In genomic region chr7:132942721-132943120, GRCh38 we compare ENCODE assay signal across 27 cellular contexts.
"Had no signal": no experiment of that assay in that cellular context is flagged by ENCODE, and none has a peak within 500 bp of the region (broad histone marks: within the 10 kb centered on the region; RNA-seq: fewer than 3 reads in every experiment).

No MANE protein-coding gene starts in this region.

- DNase-seq: activated CD4-positive, alpha-beta T cell treated with anti-CD3 and anti-CD28 coated beads for 48 hours; activated CD4-positive, alpha-beta T cell treated with anti-CD3 and anti-CD28 coated beads, Interleukin-2, amount 50 U/mL, for 4 hours; activated CD4-positive, CD25-positive, alpha-beta regulatory T cell treated with anti-CD3 and anti-CD28 coated beads, Interleukin-2, amount 50 U/mL, for 72 hours; activated CD8-positive, alpha-beta memory T cell treated with anti-CD3 and anti-CD28 coated beads, Interleukin-2, amount 50 U/mL, for 48 hours; activated CD8-positive, alpha-beta T cell treated with anti-CD3 and anti-CD28 coated beads, Interleukin-2, amount 10 ng/mL, durations not matched to agents 7 days and 5 days; activated T-cell treated with anti-CD3 and anti-CD28 coated beads, Interleukin-2, amount 50 U/mL, for 1 hour; amniotic stem cell; MG63; MV-4-11; NCI-H1092 treated with DMSO at 0.1 percent for 48 hours; NCI-H1417 treated with DMSO at 0.1 percent for 48 hours; NCI-H187; NCI-H2081; NCI-H226; NCI-H510A; NCI-H526 treated with DMSO at 0.1 percent for 48 hours; NCI-H82; PC-3; SHP77; T-helper 17 cell; T-helper 9 cell had no signal

- H3K4me2 ChIP-seq: KMS-11 had no signal

- H3K4me1 ChIP-seq: ascending aorta, breast epithelium, SJSA1 had no signal

- H3K27me3 ChIP-seq: ascending aorta, breast epithelium, MG63, SJSA1 had no signal

- H3K4me3 Mint-ChIP-seq: activated CD8-positive, alpha-beta T cell treated with anti-CD3 and anti-CD28 coated beads, Interleukin-2, amount 10 ng/mL, durations not matched to agents 7 days and 5 days; activated naive CD4-positive, alpha-beta T cell treated with anti-CD3 and anti-CD28 coated beads, Interleukin-2, amount 50 U/mL, for 24 hours; T-helper 17 cell; WTC11 had no signal

- H3K9ac ChIP-seq: KMS-11 had no signal

- H3K9me3 ChIP-seq: ascending aorta, breast epithelium, MG63, SJSA1 had no signal

- H3K36me3 ChIP-seq: ascending aorta, breast epithelium, MG63, SJSA1 had no signal

- H3K36me3 Mint-ChIP-seq: WTC11 had no signal

- H3K27me3 Mint-ChIP-seq: activated naive CD4-positive, alpha-beta T cell treated with anti-CD3 and anti-CD28 coated beads, Interleukin-2, amount 50 U/mL, for 24 hours; T-helper 17 cell had no signal

- H3K27ac ChIP-seq: ascending aorta, breast epithelium, KMS-11, SJSA1 had no signal

- H3K9me3 Mint-ChIP-seq: activated naive CD4-positive, alpha-beta T cell treated with anti-CD3 and anti-CD28 coated beads, Interleukin-2, amount 50 U/mL, for 24 hours; WTC11 had no signal

- H3K4me3 ChIP-seq: ascending aorta, breast epithelium, MG63, SJSA1 had no signal

- H3K27ac Mint-ChIP-seq: activated CD8-positive, alpha-beta T cell treated with anti-CD3 and anti-CD28 coated beads, Interleukin-2, amount 10 ng/mL, durations not matched to agents 7 days and 5 days; activated naive CD4-positive, alpha-beta T cell treated with anti-CD3 and anti-CD28 coated beads, Interleukin-2, amount 50 U/mL, for 24 hours; T-helper 17 cell; WTC11 had no signal

- ATAC-seq: activated CD8-positive, alpha-beta T cell treated with anti-CD3 and anti-CD28 coated beads, Interleukin-2, amount 10 ng/mL, durations not matched to agents 7 days and 5 days; PC-3; T-helper 17 cell had no signal
